In genomic region chr1:77531596-77532280, GRCh38 we compare ENCODE assay signal across 5 cellular contexts.
DNase-seq lines count a peak whose midpoint lies in the region; ATAC-seq and TF ChIP-seq lines count a peak whose summit lies in the region.
"Not testable (repeated sequence)": the region's sequence is repeated elsewhere in the genome, so short reads cannot be mapped to it uniquely, and the experiment has no call there.

No MANE protein-coding gene starts in this region.

- H3K4me1 ChIP-seq in mucosa of descending colon (ENCODE audit: low read depth) = not testable (repeated sequence)

- H3K4me3 ChIP-seq in mucosa of descending colon = not testable (repeated sequence)

- peak; percentile 9 to 11 for DNase-seq in SHP77 (lab: John Stamatoyannopoulos, UW)
- DNase-seq in dermis blood vessel endothelial cell = peak; percentile 22
- peak; percentile 33 for DNase-seq in left ventricle myocardium superior
- DNase-seq in mucosa of descending colon; substantia nigra (lab: John Stamatoyannopoulos, UW): not testable (repeated sequence)

- intact Hi-C loops in left ventricle myocardium superior (cut with micrococcal nuclease) (loop anchor here (10.0 kb wide), 2 partner anchors 307 to 387 kb away; no protein-coding TSS in a partner anchor), mucosa of descending colon (cut with DNase I, micrococcal nuclease) (loop anchor here in 1 of 2 donors (10.0 kb wide), 1 partner anchor 1377 kb away; no protein-coding TSS in a partner anchor)

- peak overlapping the region; percentile 8 for H3K27ac ChIP-seq in substantia nigra (ENCODE audit: low read depth, low read length, poor library complexity, severe bottlenecking)

- not testable (repeated sequence) for TF ChIP-seq CTCF in mucosa of descending colon (IDR thresholded peaks at IDR 0.05)

- H3K36me3 ChIP-seq in mucosa of descending colon (ENCODE audit: low read depth) = not testable (repeated sequence)

- H3K9me3 ChIP-seq in mucosa of descending colon = not testable (repeated sequence)

- not testable (repeated sequence) for ATAC-seq in left ventricle myocardium superior
- ATAC-seq in mucosa of descending colon = peak; percentile 34
